6 cellular contexts compared by ENCODE assay signal in genomic region chr19:19627442-19627715, GRCh38. TPM values are rescaled to one million over a fixed set of nuclear protein-coding genes. Genes with fewer than 3 reads are reported as not detected.
DNase-seq lines count a peak whose midpoint lies in the region; ATAC-seq, FAIRE-seq and TF ChIP-seq lines count a peak whose summit lies in the region.

No MANE protein-coding gene starts in this region.

- H3K27me3 ChIP-seq in small intestine (ENCODE audit: control insufficient read depth in 2 of 2, insufficient read depth in 2 of 2, low read length in 2 of 2), result no peaks in the 10 kb centered on the region
- H3K27me3 ChIP-seq in BE2C, result peaks cover 11% of the 10 kb centered on the region

- H3K9me3 ChIP-seq in small intestine (ENCODE audit: control insufficient read depth, low read depth) (no peaks in the 10 kb centered on the region), BE2C (no peaks in the 10 kb centered on the region; the same call in 1 of the 2 replicates)

- DNase-seq in T-helper 1 cell, result no peak
- DNase-seq in effector memory CD8-positive, alpha-beta T cell, result peak in 1 of 3 experiments; percentile 20
- DNase-seq in small intestine, result no peak
- no peak for DNase-seq in BE2C

- peak overlapping the region in 1 of 2 donors; percentile 71 for H3K27ac ChIP-seq in small intestine (ENCODE audit: low read depth in 1 of 2, low read length in 1 of 2)

- no peaks in the 10 kb centered on the region for H3K9me3 Mint-ChIP-seq in T-helper 1 cell treated with Interleukin-12 subunit alpha and Interleukin-12 subunit beta and Interleukin-4 antibody, amounts not matched to agents 30 μg/mL and 1 μg/mL, for 36 hours
- H3K9me3 Mint-ChIP-seq in effector memory CD8-positive, alpha-beta T cell, result no peaks in the 10 kb centered on the region

- ATAC-seq in effector memory CD8-positive, alpha-beta T cell (replicated peaks), result peak; percentile 1
- ATAC-seq in HG03460 (IDR thresholded peaks at IDR 0.05; ENCODE audit: unreplicated experiment), result no peak

- H3K36me3 ChIP-seq in small intestine (ENCODE audit: control insufficient read depth in 2 of 2, insufficient read depth in 2 of 2, low read length in 2 of 2) (no peaks in the 10 kb centered on the region), BE2C (no peaks in the 10 kb centered on the region)

- peaks cover 15% of the 10 kb centered on the region for H3K4me1 Mint-ChIP-seq in T-helper 1 cell treated with Interleukin-12 subunit alpha and Interleukin-12 subunit beta and Interleukin-4 antibody, amounts not matched to agents 30 μg/mL and 1 μg/mL, for 36 hours (ENCODE audit: low read depth)
- H3K4me1 Mint-ChIP-seq in effector memory CD8-positive, alpha-beta T cell (ENCODE audit: low read depth in 2 of 2), result peaks cover 19 to 23% of the 10 kb centered on the region in 2 donors

- peak overlapping the region; percentile 96 for H3K27ac Mint-ChIP-seq in T-helper 1 cell treated with Interleukin-12 subunit alpha and Interleukin-12 subunit beta and Interleukin-4 antibody, amounts not matched to agents 30 μg/mL and 1 μg/mL, for 36 hours
- peak overlapping the region; percentile 89 to 91 for H3K27ac Mint-ChIP-seq in effector memory CD8-positive, alpha-beta T cell

- FAIRE-seq in small intestine (lab: Jason Lieb, UNC), result no peak

- peak overlapping the region; percentile 55 to 66 for H3K4me3 ChIP-seq in small intestine (ENCODE audit: low read depth in 1 of 2, low read length in 2 of 2)
- no peak overlapping the region for H3K4me3 ChIP-seq in BE2C (ENCODE audit: low read depth, low read length)

- 3 to 15% (median 5%) methylated on average over 5 of the region's 5 CpGs for WGBS in small intestine, 3 donors

- no peak for TF ChIP-seq CTCF in BE2C (IDR thresholded peaks at IDR 0.05; ENCODE audit: low read depth, low read length)

- peaks cover 28% of the 10 kb centered on the region for H3K36me3 Mint-ChIP-seq in T-helper 1 cell treated with Interleukin-12 subunit alpha and Interleukin-12 subunit beta and Interleukin-4 antibody, amounts not matched to agents 30 μg/mL and 1 μg/mL, for 36 hours (ENCODE audit: low read depth)
- peaks cover 48% of the 10 kb centered on the region for H3K36me3 Mint-ChIP-seq in effector memory CD8-positive, alpha-beta T cell (ENCODE audit: insufficient read depth)

- peak overlapping the region; percentile 97 for H3K4me3 Mint-ChIP-seq in T-helper 1 cell treated with Interleukin-12 subunit alpha and Interleukin-12 subunit beta and Interleukin-4 antibody, amounts not matched to agents 30 μg/mL and 1 μg/mL, for 36 hours
- H3K4me3 Mint-ChIP-seq in effector memory CD8-positive, alpha-beta T cell, result peak overlapping the region; percentile 86 to 90

- H3K27me3 Mint-ChIP-seq in T-helper 1 cell treated with Interleukin-12 subunit alpha and Interleukin-12 subunit beta and Interleukin-4 antibody, amounts not matched to agents 30 μg/mL and 1 μg/mL, for 36 hours (ENCODE audit: low read depth), result no peaks in the 10 kb centered on the region
- no peaks in the 10 kb centered on the region for H3K27me3 Mint-ChIP-seq in effector memory CD8-positive, alpha-beta T cell

- H3K4me1 ChIP-seq in small intestine (ENCODE audit: control insufficient read depth in 2 of 2, insufficient read depth in 1 of 2, low read depth in 1 of 2, low read length in 1 of 2) (no peaks in the 10 kb centered on the region), BE2C (no peaks in the 10 kb centered on the region)

RNA-seq across cellular contexts. Expression of gene LPAR2, which starts 0.6 kb away (rescaled TPM):
- 10 to 100 TPM; 10.7 to 21.6 (median 13.1) TPM for polyA plus RNA-seq in small intestine
- polyA plus RNA-seq in BE2C (2012; ENCODE audit: insufficient read depth, insufficient read length, low read depth), result 2.1 TPM

RNA-seq across cellular contexts. Expression of gene PBX4, which starts 8.9 kb away (rescaled TPM):
- polyA plus RNA-seq in small intestine, result 1 to 10 TPM in 2 of 3 donors, under 1 TPM in 1; 0.89 to 2.5 (median 1.9) TPM
- 1.7 TPM for polyA plus RNA-seq in BE2C (2012; ENCODE audit: insufficient read depth, insufficient read length, low read depth)

RNA-seq across cellular contexts. Expression of gene GMIP, which starts 16.1 kb away (rescaled TPM):
- 10 to 100 TPM; 11.2 to 15.1 (median 13.8) TPM for polyA plus RNA-seq in small intestine
- 15.4 TPM for polyA plus RNA-seq in BE2C (2012; ENCODE audit: insufficient read depth, insufficient read length, low read depth)

RNA-seq across cellular contexts. Expression of gene ATP13A1, which starts 36.1 kb away (rescaled TPM):
- 10 to 100 TPM; 40.3 to 49.0 (median 42.8) TPM for polyA plus RNA-seq in small intestine
- polyA plus RNA-seq in BE2C (2012; ENCODE audit: insufficient read depth, insufficient read length, low read depth), result 185 TPM

RNA-seq across cellular contexts. Expression of gene ZNF101, which starts 41.3 kb away (rescaled TPM):
- polyA plus RNA-seq in small intestine, result 1 to 10 TPM; 7.1 to 8.7 (median 8.6) TPM
- polyA plus RNA-seq in BE2C (2012; ENCODE audit: insufficient read depth, insufficient read length, low read depth), result 2.8 TPM
